Comparison of ENCODE assay signal across 13 cellular contexts in the genomic region with DNA sequence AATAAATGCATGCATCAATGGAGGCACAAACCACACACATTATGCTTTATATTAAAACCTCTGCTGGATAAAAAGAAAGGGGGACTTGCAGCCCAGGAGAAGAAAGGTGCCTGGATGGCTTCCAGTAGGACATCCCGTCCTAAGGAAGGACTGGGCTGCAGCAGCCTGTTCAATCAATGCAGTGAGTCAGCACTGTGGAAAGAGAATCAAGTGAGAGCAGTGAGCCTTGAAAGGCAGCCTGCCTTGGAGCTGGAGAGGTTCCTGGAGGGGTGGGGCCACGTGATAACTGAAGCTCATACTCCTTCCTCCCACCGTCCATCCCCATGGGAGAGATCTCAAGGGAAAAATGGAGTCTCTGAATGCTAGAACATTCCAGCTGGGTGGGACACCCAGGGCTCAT.
"Had no signal": no experiment of that assay in that cellular context is flagged by ENCODE, and none has a peak within 500 bp of the region (broad histone marks: within the 10 kb centered on the region; RNA-seq: fewer than 3 reads in every experiment).

No MANE protein-coding gene starts in this region.

- H3K27me3 ChIP-seq: gastrocnemius medialis, left lung, right lobe of liver, testis, upper lobe of left lung had no signal

- H3K4me3 ChIP-seq: gastrocnemius medialis, left lung, psoas muscle, right lobe of liver, smooth muscle cell, testis, upper lobe of left lung had no signal

- ATAC-seq: gastrocnemius medialis; left lung; psoas muscle; stimulated activated memory B cell treated with anti-CD40 and anti-IgM and Interleukin-4, amounts not matched to agents 10 μg/mL and 1 μg/mL and 100 μg/mL, for 72 hours had no signal

- H3K36me3 ChIP-seq: gastrocnemius medialis, left lung, right lobe of liver, upper lobe of left lung had no signal

- DNase-seq: activated CD4-positive, alpha-beta T cell treated with anti-CD3 and anti-CD28 coated beads, Interleukin-2, amount 50 U/mL, for 4 hours; activated gamma-delta T cell; gastrocnemius medialis; left lung; midbrain; naive B cell; right lobe of liver; stimulated activated CD4-positive, alpha-beta T cell treated with anti-CD3 and anti-CD28 coated beads, Interleukin-4, amount 100 ng/mL, for 4 hours; testis; upper lobe of left lung had no signal

- H3K27ac ChIP-seq: gastrocnemius medialis, left lung, psoas muscle, right lobe of liver, testis, upper lobe of left lung had no signal

- H3K4me1 ChIP-seq: gastrocnemius medialis, left lung, psoas muscle, right lobe of liver, testis, upper lobe of left lung had no signal

- H3K4me2 ChIP-seq: smooth muscle cell had no signal

- H3K9me3 ChIP-seq: gastrocnemius medialis, left lung, psoas muscle, right lobe of liver, testis, upper lobe of left lung had no signal
